In the genomic region with DNA sequence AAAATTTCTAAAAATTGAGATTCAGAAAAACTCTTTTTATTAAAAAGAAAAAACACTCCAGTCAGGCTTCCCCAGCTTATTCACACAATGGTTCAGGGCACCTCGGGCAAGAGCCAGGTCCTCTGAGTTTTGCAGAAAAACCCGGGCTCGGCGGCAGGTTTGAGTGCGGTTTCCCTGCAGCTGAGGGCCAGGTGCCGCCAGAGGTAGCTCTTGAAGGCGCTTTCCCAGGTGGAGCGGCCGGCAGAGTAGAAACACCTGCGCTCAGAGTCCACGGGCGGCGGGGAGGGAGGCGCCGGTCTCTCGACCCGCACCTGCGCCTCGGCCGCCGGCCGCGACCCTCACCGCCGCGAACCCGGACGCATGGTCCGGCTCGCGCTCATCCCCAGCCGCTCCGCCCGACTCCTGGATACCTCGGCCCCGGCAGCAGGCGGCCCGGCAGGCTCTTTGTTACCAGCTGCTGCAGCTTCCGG, we compare ENCODE assay signal across 8 cellular contexts. TPM values are rescaled to one million over a fixed set of nuclear protein-coding genes. Genes with fewer than 3 reads are reported as not detected.
DNase-seq lines count a peak whose midpoint lies in the region; ATAC-seq and TF ChIP-seq lines count a peak whose summit lies in the region.

No MANE protein-coding gene starts in this region.

- H3K4me1 Mint-ChIP-seq in H9, result peaks cover 30 to 35% of the 10 kb centered on the region in 2 experiments
- H3K4me1 Mint-ChIP-seq in natural killer cell treated with Interleukin-12 subunit alpha and Interleukin-12 subunit beta and Interleukin-15 and Interleukin-18, amount 100 ng/mL, for 72 hours (ENCODE audit: low read depth in 2 of 2), result peaks cover 30 to 45% of the 10 kb centered on the region in 2 donors

- no peak overlapping the region for H4K91ac ChIP-seq in H9 (ENCODE audit: insufficient read length, low read depth, low read length)

- peak overlapping the region; percentile 94 for H3K9ac ChIP-seq in H9 (ENCODE audit: extremely low read depth, insufficient read length, low read length)

- no peak overlapping the region for H3K56ac ChIP-seq in H9 (ENCODE audit: insufficient read length, low read depth, low read length)

- no peaks in the 10 kb centered on the region for H3K9me3 ChIP-seq in H9 (ENCODE audit: control insufficient read depth, low read depth, low read length)

- no peak overlapping the region; the same call in 1 of the 2 replicates for H3K4ac ChIP-seq in H9 (ENCODE audit: low read depth, low read length)

- H3K4me3 ChIP-seq in dorsolateral prefrontal cortex, result peak overlapping the region; percentile 67 to 100 (median 94)

- peak; percentile 24 for DNase-seq in DMS153 treated with DMSO at 0.1 percent for 48 hours (lab: John Stamatoyannopoulos, UW; ENCODE audit: unreplicated experiment)
- no peak for DNase-seq in DMS153 (lab: John Stamatoyannopoulos, UW)
- DNase-seq in H9, result no peak
- DNase-seq in NCI-H2196 (lab: John Stamatoyannopoulos, UW; ENCODE audit: unreplicated experiment), result peak; percentile 34
- peak in 4 of 10 donors; percentile 25 to 57 (median 31) for DNase-seq in dorsolateral prefrontal cortex
- no peak for DNase-seq in natural killer cell treated with Interleukin-12 subunit alpha and Interleukin-12 subunit beta and Interleukin-15 and Interleukin-18, amount 100 ng/mL, for 72 hours (ENCODE audit: low spot score)
- no peak for DNase-seq in GM03348 (ENCODE audit: low spot score)
- DNase-seq in HK-2 (ENCODE audit: unreplicated experiment), result no peak

- peaks cover 34% of the 10 kb centered on the region for H3K79me2 ChIP-seq in H9 (ENCODE audit: insufficient read depth, low read length)

- H3T11ph ChIP-seq in H9 (ENCODE audit: low read length), result no peak overlapping the region

- H3K27me3 Mint-ChIP-seq in H9 (ENCODE audit: low read depth), result no peaks in the 10 kb centered on the region
- H3K27me3 Mint-ChIP-seq in natural killer cell treated with Interleukin-12 subunit alpha and Interleukin-12 subunit beta and Interleukin-15 and Interleukin-18, amount 100 ng/mL, for 72 hours, result no peaks in the 10 kb centered on the region

- H3K14ac ChIP-seq in H9 (ENCODE audit: insufficient read depth, low read length), result peak overlapping the region; percentile 62

- H3K4me3 Mint-ChIP-seq in H9, result peak overlapping the region; percentile 90 to 93
- H3K4me3 Mint-ChIP-seq in natural killer cell treated with Interleukin-12 subunit alpha and Interleukin-12 subunit beta and Interleukin-15 and Interleukin-18, amount 100 ng/mL, for 72 hours, result peak overlapping the region; percentile 90

- H3K18ac ChIP-seq in H9 (ENCODE audit: insufficient read length, low read depth, low read length), result peak overlapping the region; percentile 75

- no peaks in the 10 kb centered on the region for H4K20me1 ChIP-seq in H9 (ENCODE audit: control insufficient read depth, insufficient read depth, insufficient read length)

- H3K27me3 ChIP-seq in H9 (ENCODE audit: insufficient read depth, low read length), result no peaks in the 10 kb centered on the region
- no peaks in the 10 kb centered on the region for H3K27me3 ChIP-seq in dorsolateral prefrontal cortex

- H2BK120ac ChIP-seq in H9 (ENCODE audit: low read depth, low read length, poor library complexity, severe bottlenecking), result no peak overlapping the region

- peak overlapping the region; percentile 95 for H3K4me2 ChIP-seq in H9 (ENCODE audit: insufficient read depth, insufficient read length, low read length)

- no peak overlapping the region for H2BK12ac ChIP-seq in H9 (ENCODE audit: insufficient read length, low read depth, low read length)

- peaks cover 4 to 6% (median 6%) of the 10 kb centered on the region in 3 experiments; a peak in 6 of 7 replicates for H3K36me3 Mint-ChIP-seq in H9 (ENCODE audit: insufficient read depth in 1 of 3, low read depth in 3 of 3)
- H3K36me3 Mint-ChIP-seq in natural killer cell treated with Interleukin-12 subunit alpha and Interleukin-12 subunit beta and Interleukin-15 and Interleukin-18, amount 100 ng/mL, for 72 hours, result peaks cover 9% of the 10 kb centered on the region

- H3K79me1 ChIP-seq in H9 (ENCODE audit: insufficient read depth, low read depth, low read length, poor library complexity, severe bottlenecking), result peaks cover 3% of the 10 kb centered on the region

- H3K23ac ChIP-seq in H9 (ENCODE audit: insufficient read length, low read depth, low read length), result no peak overlapping the region

- no CpG with 5 or more reads among the region's 39 CpGs for WGBS in H9 (ENCODE audit: extremely low coverage, insufficient read length, low lambda C conversion rate)

- H3K9me3 Mint-ChIP-seq in H9, result no peaks in the 10 kb centered on the region
- H3K9me3 Mint-ChIP-seq in natural killer cell treated with Interleukin-12 subunit alpha and Interleukin-12 subunit beta and Interleukin-15 and Interleukin-18, amount 100 ng/mL, for 72 hours, result no peaks in the 10 kb centered on the region

- intact Hi-C loops in dorsolateral prefrontal cortex (cut with DNase I), result loop anchor here (5.0 to 10.0 kb wide), 3 partner anchors 377 to 580 kb away; a partner anchor contains a TSS

- no peak overlapping the region for H2BK20ac ChIP-seq in H9 (ENCODE audit: low read depth, low read length, poor library complexity, severe bottlenecking)

- H4K8ac ChIP-seq in H9 (replicated peaks; ENCODE audit: insufficient read length, low read depth, low read length), result no peak overlapping the region

- peaks cover 9% of the 10 kb centered on the region for H3K23me2 ChIP-seq in H9 (ENCODE audit: insufficient read length, low read depth, low read length, poor library complexity, severe bottlenecking)

- no peak overlapping the region for H2AFZ ChIP-seq in H9 (ENCODE audit: low read length)

- H3K27ac ChIP-seq in H9 (ENCODE audit: insufficient read length, low read depth, low read length), result peak overlapping the region; percentile 32
- peak overlapping the region in 56 of 59 donors; percentile 34 to 98 (median 94) for H3K27ac ChIP-seq in dorsolateral prefrontal cortex

- no peak for TF ChIP-seq CTCF in H9 (conservative IDR thresholded peaks at IDR 0.05)
- TF ChIP-seq CTCF in dorsolateral prefrontal cortex (IDR thresholded peaks at IDR 0.05 in 54 of 56, conservative IDR thresholded peaks at IDR 0.05 in 2 of 56; ENCODE audit: low read depth in 1 of 56, partially characterized antibody in 56 of 56), result peak in 1 of 56 donors; percentile 18

- H2BK15ac ChIP-seq in H9 (ENCODE audit: low read depth, low read length), result no peak overlapping the region

- no peak for ATAC-seq in natural killer cell treated with Interleukin-12 subunit alpha and Interleukin-12 subunit beta and Interleukin-15 and Interleukin-18, amount 100 ng/mL, for 72 hours

- H2AK5ac ChIP-seq in H9 (ENCODE audit: insufficient read length, low read length), result no peak overlapping the region

- no peaks in the 10 kb centered on the region for H3K4me1 ChIP-seq in H9 (ENCODE audit: insufficient read depth, low read length)

- no peak overlapping the region for H2BK5ac ChIP-seq in H9 (ENCODE audit: insufficient read length, low read length)

- no peak overlapping the region for H4K5ac ChIP-seq in H9 (ENCODE audit: insufficient read length, low read depth, low read length)

- peak overlapping the region; percentile 65 to 99 (median 94); a peak in 6 of 7 replicates for H3K27ac Mint-ChIP-seq in H9
- peak overlapping the region; percentile 92 to 99 for H3K27ac Mint-ChIP-seq in natural killer cell treated with Interleukin-12 subunit alpha and Interleukin-12 subunit beta and Interleukin-15 and Interleukin-18, amount 100 ng/mL, for 72 hours

RNA-seq across cellular contexts. Expression of a gene that starts 0.4 kb away (rescaled TPM):
- total RNA-seq in H9 (2021) (79.5 and 84.6 TPM in 2 replicates), dorsolateral prefrontal cortex (10 to 100 TPM; 17.7 to 56.8 (median 32.6) TPM)
- total RNA-seq in natural killer cell treated with Interleukin-12 subunit alpha and Interleukin-12 subunit beta and Interleukin-15 and Interleukin-18, amount 100 ng/mL, for 72 hours, result 10 to 100 TPM; 66.0 TPM

RNA-seq across cellular contexts. Expression of a gene that starts 0.8 kb away (rescaled TPM):
- total RNA-seq in H9 (2021) (17.6 and 17.7 TPM in 2 replicates), dorsolateral prefrontal cortex (10 to 100 TPM; 18.1 to 43.9 (median 30.2) TPM)
- 10 to 100 TPM; 14.0 to 16.6 TPM for total RNA-seq in natural killer cell treated with Interleukin-12 subunit alpha and Interleukin-12 subunit beta and Interleukin-15 and Interleukin-18, amount 100 ng/mL, for 72 hours

RNA-seq across cellular contexts. Expression of a gene that starts 46.8 kb away (rescaled TPM):
- not detected in 2 replicates for total RNA-seq in H9 (2021)
- not detected for total RNA-seq in dorsolateral prefrontal cortex
- not detected for total RNA-seq in natural killer cell treated with Interleukin-12 subunit alpha and Interleukin-12 subunit beta and Interleukin-15 and Interleukin-18, amount 100 ng/mL, for 72 hours

Comparison
In these comparisons a context has a peak if more than half of its experiments do, and no peak if none do; other contexts are left out.
1. DNase-seq: peak in DMS153 treated with DMSO at 0.1 percent for 48 hours (single experiment) and NCI-H2196 (single experiment); none in DMS153 (single experiment), H9 (single experiment), natural killer cell treated with Interleukin-12 subunit alpha and Interleukin-12 subunit beta and Interleukin-15 and Interleukin-18, amount 100 ng/mL, for 72 hours (single experiment), GM03348 (single experiment) and HK-2 (single experiment).